Comparison of ENCODE assay signal across 6 cellular contexts in the genomic region with DNA sequence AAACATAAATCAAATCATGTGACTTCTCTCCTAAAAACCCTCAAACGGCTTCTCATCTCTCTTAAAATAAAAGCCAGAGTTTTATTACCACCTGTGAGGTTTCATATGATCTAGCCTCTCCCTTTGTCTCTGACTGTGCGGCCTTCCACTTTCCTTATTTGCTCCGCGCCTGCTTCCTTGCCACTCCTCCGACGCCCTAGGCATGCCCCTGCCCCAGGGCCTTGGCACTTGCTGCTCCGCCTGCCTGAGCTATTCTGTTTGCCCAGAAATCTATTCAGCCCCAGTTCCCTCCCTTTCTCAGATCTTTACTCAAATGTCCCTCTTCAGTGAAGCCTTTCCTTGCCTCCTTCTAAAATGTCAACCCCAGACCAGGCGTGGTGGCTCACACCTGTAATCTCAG. TPM values are rescaled to one million over a fixed set of nuclear protein-coding genes. Genes with fewer than 3 reads are reported as not detected.
"Had no signal": no experiment of that assay in that cellular context is flagged by ENCODE, and none has a peak within 500 bp of the region (broad histone marks: within the 10 kb centered on the region; RNA-seq: fewer than 3 reads in every experiment).

No MANE protein-coding gene starts in this region.

- H3K9me3 Mint-ChIP-seq: GM23338, H9, HFFc6 had no signal

- H3K4me3 ChIP-seq: GM23338 had no signal

- H2AFZ ChIP-seq: GM23338 had no signal

- H3K36me3 Mint-ChIP-seq: IgD-negative memory B cell had no signal

- H3K27ac ChIP-seq: HL-60 had no signal

- DNase-seq: H9, HCEC 1CT, HFFc6 had no signal

- H3K4me2 ChIP-seq: GM23338 had no signal

- H3K4me3 Mint-ChIP-seq: GM23338, H9, HFFc6, IgD-negative memory B cell had no signal

- H3K4me1 Mint-ChIP-seq: IgD-negative memory B cell had no signal

- H3K27ac Mint-ChIP-seq: GM23338, H9, HFFc6 had no signal

RNA-seq across cellular contexts. Expression of gene DISP3, which starts 57.5 kb away (rescaled TPM):
- total RNA-seq: HFFc6 had no signal
